In genomic region chr20:15584507-15584906, GRCh38 we compare ENCODE assay signal across 27 cellular contexts.
"Had no signal": no experiment of that assay in that cellular context is flagged by ENCODE, and none has a peak within 500 bp of the region (broad histone marks: within the 10 kb centered on the region; RNA-seq: fewer than 3 reads in every experiment).

No MANE protein-coding gene starts in this region.

- H3K4me1 ChIP-seq: adrenal gland, ascending aorta, foreskin keratinocyte, prostate gland, spleen, testis, uterus had no signal

- H3K27ac ChIP-seq: adrenal gland, ascending aorta, brain microvascular endothelial cell, foreskin keratinocyte, hepatocyte, prostate gland, spleen, testis, uterus had no signal

- H3K27me3 ChIP-seq: adrenal gland, ascending aorta, brain microvascular endothelial cell, foreskin keratinocyte, hepatocyte, spleen, testis, uterus had no signal

- H3K4me2 ChIP-seq: hepatocyte had no signal

- H3K4me1 Mint-ChIP-seq: activated B cell treated with CpG ODN at 0.5 μM for 24 hours; activated CD4-positive, alpha-beta T cell treated with anti-CD3 and anti-CD28 coated beads for 36 hours; activated T-helper 17 cell treated with anti-CD3 and anti-CD28 coated beads, Interleukin-2, amount 50 U/mL, for 72 hours; natural killer cell had no signal

- H3K9me3 Mint-ChIP-seq: activated B cell treated with CpG ODN at 0.5 μM for 24 hours had no signal

- H2AFZ ChIP-seq: hepatocyte had no signal

- H3K9me3 ChIP-seq: adrenal gland, ascending aorta, prostate gland, spleen, testis, uterus had no signal

- ATAC-seq: activated CD4-positive, alpha-beta T cell treated with anti-CD3 and anti-CD28 coated beads for 36 hours; activated T-helper 17 cell treated with anti-CD3 and anti-CD28 coated beads, Interleukin-2, amount 50 U/mL, for 72 hours; foreskin keratinocyte; left ventricle myocardium superior; natural killer cell had no signal

- H3K27me3 Mint-ChIP-seq: activated B cell treated with CpG ODN at 0.5 μM for 24 hours; activated CD4-positive, alpha-beta T cell treated with anti-CD3 and anti-CD28 coated beads for 36 hours; activated naive CD8-positive, alpha-beta T cell; activated T-cell treated with anti-CD3 and anti-CD28 coated beads, Interleukin-2, amount 50 U/mL, for 24 hours; activated T-helper 17 cell treated with anti-CD3 and anti-CD28 coated beads, Interleukin-2, amount 50 U/mL, for 72 hours had no signal

- H3K36me3 Mint-ChIP-seq: activated naive CD8-positive, alpha-beta T cell; natural killer cell had no signal

- H3K4me3 Mint-ChIP-seq: activated B cell treated with CpG ODN at 0.5 μM for 24 hours; activated CD4-positive, alpha-beta T cell treated with anti-CD3 and anti-CD28 coated beads for 36 hours; activated naive CD8-positive, alpha-beta T cell; activated T-cell treated with anti-CD3 and anti-CD28 coated beads, Interleukin-2, amount 50 U/mL, for 24 hours; activated T-helper 17 cell treated with anti-CD3 and anti-CD28 coated beads, Interleukin-2, amount 50 U/mL, for 72 hours; natural killer cell had no signal

- H3K36me3 ChIP-seq: adrenal gland, ascending aorta, brain microvascular endothelial cell, prostate gland, spleen, uterus had no signal

- DNase-seq: activated B cell treated with CpG ODN at 0.5 μM for 24 hours; activated CD4-positive, alpha-beta T cell treated with anti-CD3 and anti-CD28 coated beads for 36 hours; activated CD4-positive, alpha-beta T cell treated with anti-CD3 and anti-CD28 coated beads, Interleukin-2, amount 50 U/mL, for 4 hours; activated CD8-positive, alpha-beta memory T cell treated with anti-CD3 and anti-CD28 coated beads for 24 hours; activated CD8-positive, alpha-beta memory T cell treated with anti-CD3 and anti-CD28 coated beads, Interleukin-2, amount 50 U/mL, for 4 hours; activated naive CD4-positive, alpha-beta T cell; activated T-cell treated with anti-CD3 and anti-CD28 coated beads, Interleukin-2, amount 50 U/mL, for 24 hours; adrenal gland; brain microvascular endothelial cell; caudate nucleus; dermis blood vessel endothelial cell; effector CD8-positive, alpha-beta T cell; foreskin keratinocyte; left ventricle myocardium superior; midbrain; natural killer cell; spleen; stimulated activated CD4-positive, alpha-beta T cell treated with anti-CD3 and anti-CD28 coated beads, Interleukin-4, amount 100 ng/mL, for 1 hour; stimulated activated naive CD4-positive, alpha-beta T cell; testis; trophoblast cell; uterus had no signal

- H3K4me3 ChIP-seq: adrenal gland, ascending aorta, hepatocyte, prostate gland, spleen, testis, uterus had no signal

- H3K79me2 ChIP-seq: hepatocyte had no signal

- H3K27ac Mint-ChIP-seq: activated B cell treated with CpG ODN at 0.5 μM for 24 hours; activated CD4-positive, alpha-beta T cell treated with anti-CD3 and anti-CD28 coated beads for 36 hours; activated naive CD8-positive, alpha-beta T cell; activated T-cell treated with anti-CD3 and anti-CD28 coated beads, Interleukin-2, amount 50 U/mL, for 24 hours; activated T-helper 17 cell treated with anti-CD3 and anti-CD28 coated beads, Interleukin-2, amount 50 U/mL, for 72 hours; natural killer cell had no signal
